ENCODE assay signal across 1 cellular context in the genomic region with DNA sequence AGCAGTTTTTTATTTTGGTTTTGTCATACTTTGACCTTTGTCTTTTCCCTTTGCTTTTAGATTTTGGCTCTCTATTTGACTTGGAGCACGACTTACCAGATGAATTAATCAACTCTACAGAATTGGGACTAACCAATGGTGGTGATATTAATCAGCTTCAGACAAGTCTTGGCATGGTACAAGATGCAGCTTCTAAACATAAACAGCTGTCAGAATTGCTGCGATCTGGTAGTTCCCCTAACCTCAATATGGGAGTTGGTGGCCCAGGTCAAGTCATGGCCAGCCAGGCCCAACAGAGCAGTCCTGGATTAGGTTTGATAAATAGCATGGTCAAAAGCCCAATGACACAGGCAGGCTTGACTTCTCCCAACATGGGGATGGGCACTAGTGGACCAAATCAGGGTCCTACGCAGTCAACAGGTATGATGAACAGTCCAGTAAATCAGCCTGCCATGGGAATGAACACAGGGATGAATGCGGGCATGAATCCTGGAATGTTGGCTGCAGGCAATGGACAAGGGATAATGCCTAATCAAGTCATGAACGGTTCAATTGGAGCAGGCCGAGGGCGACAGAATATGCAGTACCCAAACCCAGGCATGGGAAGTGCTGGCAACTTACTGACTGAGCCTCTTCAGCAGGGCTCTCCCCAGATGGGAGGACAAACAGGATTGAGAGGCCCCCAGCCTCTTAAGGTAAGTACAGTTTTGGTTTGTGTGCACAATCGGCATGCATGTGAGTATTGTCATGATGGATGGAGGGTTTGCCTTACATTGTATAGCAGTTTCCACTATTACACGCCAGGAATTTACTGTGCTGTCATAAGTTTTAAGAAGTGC.
TF ChIP-seq lines count a peak whose summit lies in the region.

No MANE protein-coding gene starts in this region.

TF ChIP-seq in HepG2, 621 proteins besides CTCF, POLR2A, EP300 and RAD21:
- TF ChIP-seq, protein P1, sequence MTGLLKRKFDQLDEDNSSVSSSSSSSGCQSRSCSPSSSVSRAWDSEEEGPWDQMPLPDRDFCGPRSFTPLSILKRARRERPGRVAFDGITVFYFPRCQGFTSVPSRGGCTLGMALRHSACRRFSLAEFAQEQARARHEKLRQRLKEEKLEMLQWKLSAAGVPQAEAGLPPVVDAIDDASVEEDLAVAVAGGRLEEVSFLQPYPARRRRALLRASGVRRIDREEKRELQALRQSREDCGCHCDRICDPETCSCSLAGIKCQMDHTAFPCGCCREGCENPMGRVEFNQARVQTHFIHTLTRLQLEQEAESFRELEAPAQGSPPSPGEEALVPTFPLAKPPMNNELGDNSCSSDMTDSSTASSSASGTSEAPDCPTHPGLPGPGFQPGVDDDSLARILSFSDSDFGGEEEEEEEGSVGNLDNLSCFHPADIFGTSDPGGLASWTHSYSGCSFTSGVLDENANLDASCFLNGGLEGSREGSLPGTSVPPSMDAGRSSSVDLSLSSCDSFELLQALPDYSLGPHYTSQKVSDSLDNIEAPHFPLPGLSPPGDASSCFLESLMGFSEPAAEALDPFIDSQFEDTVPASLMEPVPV (CRISPR knock-in tag; IDR thresholded peaks at IDR 0.05) = no peak
- TF ChIP-seq, protein P2, sequence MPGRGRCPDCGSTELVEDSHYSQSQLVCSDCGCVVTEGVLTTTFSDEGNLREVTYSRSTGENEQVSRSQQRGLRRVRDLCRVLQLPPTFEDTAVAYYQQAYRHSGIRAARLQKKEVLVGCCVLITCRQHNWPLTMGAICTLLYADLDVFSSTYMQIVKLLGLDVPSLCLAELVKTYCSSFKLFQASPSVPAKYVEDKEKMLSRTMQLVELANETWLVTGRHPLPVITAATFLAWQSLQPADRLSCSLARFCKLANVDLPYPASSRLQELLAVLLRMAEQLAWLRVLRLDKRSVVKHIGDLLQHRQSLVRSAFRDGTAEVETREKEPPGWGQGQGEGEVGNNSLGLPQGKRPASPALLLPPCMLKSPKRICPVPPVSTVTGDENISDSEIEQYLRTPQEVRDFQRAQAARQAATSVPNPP (CRISPR knock-in tag; IDR thresholded peaks at IDR 0.05) = no peak
- TF ChIP-seq RBM22 (optimal IDR thresholded peaks at IDR 0.05; ENCODE audit: low read length) = peak; percentile 69
